ENCODE assay signal across 19 cellular contexts in the genomic region with DNA sequence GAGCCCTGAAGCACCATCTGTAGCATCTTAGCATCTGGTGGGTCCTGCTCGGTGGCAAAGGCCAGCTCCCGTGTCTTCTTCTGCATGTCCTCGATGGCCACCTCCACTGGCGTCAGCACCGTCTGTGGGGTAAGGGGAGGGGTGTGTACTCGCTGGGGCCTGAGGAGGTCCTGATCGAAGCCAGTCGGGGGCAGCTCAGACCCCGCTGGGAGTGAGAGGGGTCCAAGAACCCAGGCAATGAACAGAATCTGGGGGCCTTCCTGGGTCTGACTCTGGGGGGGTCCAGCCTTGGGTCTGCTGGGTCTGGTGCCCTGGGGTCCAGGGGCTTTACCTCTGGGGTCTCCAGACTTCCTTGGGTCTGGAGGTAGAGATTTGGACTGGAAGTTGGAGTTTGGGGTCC. TPM values are rescaled to one million over a fixed set of nuclear protein-coding genes. Genes with fewer than 3 reads are reported as not detected.
"Had no signal": no experiment of that assay in that cellular context is flagged by ENCODE, and none has a peak within 500 bp of the region (broad histone marks: within the 10 kb centered on the region; RNA-seq: fewer than 3 reads in every experiment).

No MANE protein-coding gene starts in this region.

- H3K27ac Mint-ChIP-seq: activated CD4-positive, alpha-beta memory T cell treated with anti-CD3 and anti-CD28 coated beads for 36 hours; activated naive CD8-positive, alpha-beta T cell treated with anti-CD3 and anti-CD28 coated beads for 36 hours; activated T-helper 17 cell treated with anti-CD3 and anti-CD28 coated beads, Interleukin-2, amount 50 U/mL, for 72 hours; stimulated activated effector memory CD8-positive, alpha-beta T cell treated with anti-CD3 and anti-CD28 coated beads, Interleukin-12 subunit alpha, Interleukin-12 subunit beta, amount 100 ng/mL, for 72 hours; T-helper 17 cell had no signal

- H3K36me3 ChIP-seq: cardiac muscle cell, neural progenitor cell, ovary had no signal

- H2AFZ ChIP-seq: neural progenitor cell had no signal

- H3K4me3 Mint-ChIP-seq: activated CD4-positive, alpha-beta memory T cell treated with anti-CD3 and anti-CD28 coated beads for 36 hours; activated naive CD8-positive, alpha-beta T cell treated with anti-CD3 and anti-CD28 coated beads for 36 hours; activated T-helper 17 cell treated with anti-CD3 and anti-CD28 coated beads, Interleukin-2, amount 50 U/mL, for 72 hours; neural progenitor cell; stimulated activated effector memory CD8-positive, alpha-beta T cell treated with anti-CD3 and anti-CD28 coated beads, Interleukin-12 subunit alpha, Interleukin-12 subunit beta, amount 100 ng/mL, for 72 hours; T-helper 17 cell had no signal

- DNase-seq: activated CD4-positive, alpha-beta memory T cell treated with anti-CD3 and anti-CD28 coated beads for 36 hours; activated naive CD4-positive, alpha-beta T cell; activated naive CD8-positive, alpha-beta T cell treated with anti-CD3 and anti-CD28 coated beads for 36 hours; activated T-cell treated with anti-CD3 and anti-CD28 coated beads, Interleukin-2, amount 50 U/mL, for 1 hour; amniotic stem cell; foreskin melanocyte; mammary epithelial cell; naive B cell; ovary; stimulated activated CD4-positive, alpha-beta T cell treated with anti-CD3 and anti-CD28 coated beads, Interleukin-4, amount 100 ng/mL, for 24 hours; T-helper 17 cell had no signal

- H3K4me2 ChIP-seq: neural progenitor cell had no signal

- ATAC-seq: activated T-helper 17 cell treated with anti-CD3 and anti-CD28 coated beads, Interleukin-2, amount 50 U/mL, for 72 hours; left lobe of liver; psoas muscle; sciatic nerve; stimulated activated effector memory CD8-positive, alpha-beta T cell treated with anti-CD3 and anti-CD28 coated beads, Interleukin-12 subunit alpha, Interleukin-12 subunit beta, amount 100 ng/mL, for 72 hours; T-helper 17 cell had no signal

- H3K9me3 ChIP-seq: ovary, psoas muscle had no signal

- H3K27me3 ChIP-seq: cardiac muscle cell, neural progenitor cell, ovary had no signal

- H3K4me3 ChIP-seq: cardiac muscle cell, neural progenitor cell, ovary, psoas muscle had no signal

- H3K4me1 Mint-ChIP-seq: activated T-helper 17 cell treated with anti-CD3 and anti-CD28 coated beads, Interleukin-2, amount 50 U/mL, for 72 hours had no signal

- H3K9ac ChIP-seq: neural progenitor cell had no signal

- H3K4me1 ChIP-seq: neural progenitor cell had no signal

- H3K9me3 Mint-ChIP-seq: activated CD4-positive, alpha-beta memory T cell treated with anti-CD3 and anti-CD28 coated beads for 36 hours; activated naive CD8-positive, alpha-beta T cell treated with anti-CD3 and anti-CD28 coated beads for 36 hours; activated T-helper 17 cell treated with anti-CD3 and anti-CD28 coated beads, Interleukin-2, amount 50 U/mL, for 72 hours; naive B cell; neural progenitor cell; stimulated activated effector memory CD8-positive, alpha-beta T cell treated with anti-CD3 and anti-CD28 coated beads, Interleukin-12 subunit alpha, Interleukin-12 subunit beta, amount 100 ng/mL, for 72 hours had no signal

- H3K27ac ChIP-seq: cardiac muscle cell, neural progenitor cell, psoas muscle had no signal

- H3K36me3 Mint-ChIP-seq: activated CD4-positive, alpha-beta memory T cell treated with anti-CD3 and anti-CD28 coated beads for 36 hours; activated naive CD8-positive, alpha-beta T cell treated with anti-CD3 and anti-CD28 coated beads for 36 hours; naive B cell; neural progenitor cell; stimulated activated effector memory CD8-positive, alpha-beta T cell treated with anti-CD3 and anti-CD28 coated beads, Interleukin-12 subunit alpha, Interleukin-12 subunit beta, amount 100 ng/mL, for 72 hours had no signal

RNA-seq across cellular contexts. Expression of gene ANGPTL8, which starts 38.5 kb away (rescaled TPM):
- total RNA-seq: activated CD4-positive, alpha-beta memory T cell treated with anti-CD3 and anti-CD28 coated beads for 36 hours; activated naive CD8-positive, alpha-beta T cell treated with anti-CD3 and anti-CD28 coated beads for 36 hours; activated T-helper 17 cell treated with anti-CD3 and anti-CD28 coated beads, Interleukin-2, amount 50 U/mL, for 72 hours; cardiac muscle cell; epithelial cell of proximal tubule; mammary epithelial cell; T-helper 17 cell had no signal
- polyA plus RNA-seq: mammary epithelial cell had no signal
